1 cellular context compared by ENCODE assay signal in genomic region chr7:149716932-149717307, GRCh38.
TF ChIP-seq lines count a peak whose summit lies in the region.

No MANE protein-coding gene starts in this region.

TF ChIP-seq in GM23338, 12 proteins besides CTCF, POLR2A, EP300 and RAD21 (continued from another document):
- TF ChIP-seq REST (IDR thresholded peaks at IDR 0.05; ENCODE audit: unreplicated experiment), result no peak
- no peak for TF ChIP-seq ZNF462 (CRISPR knock-in tag; IDR thresholded peaks at IDR 0.05)
- no peak for TF ChIP-seq ZNF114 (CRISPR knock-in tag; IDR thresholded peaks at IDR 0.05)
- TF ChIP-seq NANOG (IDR thresholded peaks at IDR 0.05; ENCODE audit: borderline replicate concordance), result no peak
- no peak for TF ChIP-seq EZH2phosphoT487 (IDR thresholded peaks at IDR 0.05; ENCODE audit: unreplicated experiment)
- no peak for TF ChIP-seq JUNB (IDR thresholded peaks at IDR 0.05; ENCODE audit: unreplicated experiment)
